ENCODE assay signal across 20 cellular contexts in the genomic region with DNA sequence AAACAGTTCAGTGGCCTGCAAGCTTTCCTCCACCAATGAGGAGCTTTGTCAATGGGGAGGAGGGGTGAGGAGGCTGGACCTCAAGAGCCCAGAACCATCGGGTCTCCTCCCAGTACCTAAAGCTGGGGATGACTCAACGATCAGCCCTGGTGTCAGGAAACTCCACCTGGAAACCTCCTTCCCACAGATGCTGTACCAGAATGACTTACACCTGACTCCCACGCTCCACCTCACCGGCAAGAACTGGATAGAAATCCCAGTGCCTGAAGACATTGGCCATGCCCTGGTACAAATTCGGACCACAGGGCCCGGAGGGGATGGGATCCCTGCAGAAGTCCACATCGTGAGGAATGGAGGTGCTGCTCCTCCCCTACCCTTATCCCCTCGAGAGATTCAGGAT. TPM values are rescaled to one million over a fixed set of nuclear protein-coding genes. Genes with fewer than 3 reads are reported as not detected.
"Had no signal": no experiment of that assay in that cellular context is flagged by ENCODE, and none has a peak within 500 bp of the region (broad histone marks: within the 10 kb centered on the region; RNA-seq: fewer than 3 reads in every experiment).

No MANE protein-coding gene starts in this region.

- DNase-seq: activated CD4-positive, alpha-beta T cell treated with anti-CD3 and anti-CD28 coated beads, Interleukin-2, amount 50 U/mL, for 1 hour; activated CD4-positive, CD25-positive, alpha-beta regulatory T cell treated with anti-CD3 and anti-CD28 coated beads, Interleukin-2, amount 50 U/mL, for 72 hours; activated CD8-positive, alpha-beta T cell treated with anti-CD3 and anti-CD28 coated beads, Interleukin-2, amount 10 ng/mL, durations not matched to agents 7 days and 5 days; kidney glomerular epithelial cell; naive thymus-derived CD8-positive, alpha-beta T cell; right lobe of liver; small intestine; stimulated activated CD4-positive, alpha-beta T cell treated with anti-CD3 and anti-CD28 coated beads, Interleukin-2, amount 100 ng/mL, for 24 hours; stomach; transverse colon; WERI-Rb-1 had no signal

- H3K9me3 ChIP-seq: adrenal gland, left lung, right lobe of liver, stomach, transverse colon, vagina had no signal

- H3K27ac ChIP-seq: adrenal gland, coronary artery, left lung, neural progenitor cell, right lobe of liver, stomach, transverse colon, vagina, WERI-Rb-1 had no signal

- H3K4me3 ChIP-seq: adrenal gland, coronary artery, left lung, neural progenitor cell, right lobe of liver, stomach, transverse colon, vagina had no signal

- H3K4me1 ChIP-seq: adrenal gland, left lung, neural progenitor cell, right lobe of liver, stomach, transverse colon, vagina had no signal

- H3K36me3 ChIP-seq: adrenal gland, left lung, neural progenitor cell, right lobe of liver, stomach, transverse colon, vagina, WERI-Rb-1 had no signal

- ATAC-seq: activated CD8-positive, alpha-beta T cell treated with anti-CD3 and anti-CD28 coated beads, Interleukin-2, amount 10 ng/mL, durations not matched to agents 7 days and 5 days; activated T-helper 17 cell treated with anti-CD3 and anti-CD28 coated beads, Interleukin-2, amount 50 U/mL, for 72 hours; left lung; naive thymus-derived CD8-positive, alpha-beta T cell; right lobe of liver; stimulated activated memory B cell treated with anti-CD40 and anti-IgM and Interleukin-4, amounts not matched to agents 10 μg/mL and 1 μg/mL and 100 μg/mL, for 72 hours had no signal

- H3K27me3 ChIP-seq: adrenal gland, left lung, neural progenitor cell, right lobe of liver, stomach, transverse colon, vagina had no signal

RNA-seq across cellular contexts. Expression of a gene that starts 29.9 kb away (rescaled TPM):
- total RNA-seq: activated CD8-positive, alpha-beta T cell treated with anti-CD3 and anti-CD28 coated beads, Interleukin-2, amount 10 ng/mL, durations not matched to agents 7 days and 5 days; activated T-helper 17 cell treated with anti-CD3 and anti-CD28 coated beads, Interleukin-2, amount 50 U/mL, for 72 hours; fibroblast of villous mesenchyme; left lung; lung microvascular endothelial cell; naive thymus-derived CD8-positive, alpha-beta T cell had no signal
